8 cellular contexts compared by ENCODE assay signal in genomic region chr14:99602788-99603415, GRCh38. TPM values are rescaled to one million over a fixed set of nuclear protein-coding genes. Genes with fewer than 3 reads are reported as not detected.
DNase-seq lines count a peak whose midpoint lies in the region; ATAC-seq and TF ChIP-seq lines count a peak whose summit lies in the region.

No MANE protein-coding gene starts in this region.

- no peaks in the 10 kb centered on the region for H3K9me3 ChIP-seq in BLaER1 treated with 17β-estradiol and CSF1 and Interleukin-3, amounts not matched to agents 10 nM and 100 nM (replicated peaks in 1 of 11)
- H3K9me3 ChIP-seq in Loucy (ENCODE audit: insufficient read depth, low read depth, low read length): no peaks in the 10 kb centered on the region

- H3K4me3 ChIP-seq in BLaER1 treated with 17β-estradiol and CSF1 and Interleukin-3, amounts not matched to agents 10 nM and 100 nM: peak overlapping the region; percentile 67 to 94 (median 86); a peak in 19 of 20 replicates
- peak overlapping the region; percentile 72 for H3K4me3 ChIP-seq in Loucy (ENCODE audit: low read length, poor library complexity, severe bottlenecking)

- H3K9me3 Mint-ChIP-seq in effector memory CD8-positive, alpha-beta T cell: no peaks in the 10 kb centered on the region
- no peaks in the 10 kb centered on the region for H3K9me3 Mint-ChIP-seq in neural crest cell

- H3K4me1 Mint-ChIP-seq in effector memory CD8-positive, alpha-beta T cell (ENCODE audit: low read depth in 2 of 2): peaks cover 20 to 32% of the 10 kb centered on the region in 2 donors
- H3K4me1 Mint-ChIP-seq in neural crest cell: peaks cover 51% of the 10 kb centered on the region

- peak overlapping the region; percentile 52 to 61 for H3K4me3 Mint-ChIP-seq in effector memory CD8-positive, alpha-beta T cell
- H3K4me3 Mint-ChIP-seq in neural crest cell: peak overlapping the region; percentile 83

- H3K27me3 ChIP-seq in BLaER1 treated with 17β-estradiol and CSF1 and Interleukin-3, amounts not matched to agents 10 nM and 100 nM: peaks cover 0 to 4% (median 0%) of the 10 kb centered on the region in 11 experiments; a peak in 1 of 22 replicates
- H3K27me3 ChIP-seq in Loucy (ENCODE audit: insufficient read depth, low read length, poor library complexity, severe bottlenecking): no peaks in the 10 kb centered on the region

- TF ChIP-seq CTCF in Loucy (conservative IDR thresholded peaks at IDR 0.05; ENCODE audit: low read length): no peak
- no peak for TF ChIP-seq CTCF in neural crest cell (conservative IDR thresholded peaks at IDR 0.05)

- no peak overlapping the region for H3K27ac Mint-ChIP-seq in effector memory CD8-positive, alpha-beta T cell
- H3K27ac Mint-ChIP-seq in neural crest cell (ENCODE audit: unreplicated experiment): no peak overlapping the region

- peaks cover 63% of the 10 kb centered on the region for H3K79me2 ChIP-seq in Loucy (ENCODE audit: insufficient read depth, low read length)

- H3K4me2 ChIP-seq in BLaER1 treated with 17β-estradiol and CSF1 and Interleukin-3, amounts not matched to agents 10 nM and 100 nM: peak overlapping the region; percentile 82 to 100 (median 94)
- peak overlapping the region; percentile 87 for H3K4me2 ChIP-seq in Loucy (ENCODE audit: low read depth, low read length, poor library complexity, severe bottlenecking)

- H3K36me3 ChIP-seq in BLaER1 treated with 17β-estradiol and CSF1 and Interleukin-3, amounts not matched to agents 10 nM and 100 nM: no peaks in the 10 kb centered on the region; a peak in 1 of 22 replicates
- H3K36me3 ChIP-seq in Loucy (ENCODE audit: insufficient read depth, low read length): no peaks in the 10 kb centered on the region

- H3K9ac ChIP-seq in BLaER1 treated with 17β-estradiol and CSF1 and Interleukin-3, amounts not matched to agents 10 nM and 100 nM: peak overlapping the region in 10 of 11 experiments; percentile 11 to 83 (median 74); a peak in 17 of 22 replicates
- H3K9ac ChIP-seq in Loucy (ENCODE audit: low read depth, low read length, poor library complexity, severe bottlenecking): peak overlapping the region; percentile 61

- H3K4me1 ChIP-seq in BLaER1 treated with 17β-estradiol and CSF1 and Interleukin-3, amounts not matched to agents 10 nM and 100 nM: peaks cover 33 to 73% (median 72%) of the 10 kb centered on the region in 10 experiments
- peaks cover 53% of the 10 kb centered on the region for H3K4me1 ChIP-seq in Loucy (ENCODE audit: insufficient read depth, low read length, poor library complexity, severe bottlenecking)

- H3F3A ChIP-seq in Loucy (ENCODE audit: low read depth): no peaks in the 10 kb centered on the region

- H3K36me3 Mint-ChIP-seq in effector memory CD8-positive, alpha-beta T cell (ENCODE audit: insufficient read depth): no peaks in the 10 kb centered on the region
- H3K36me3 Mint-ChIP-seq in neural crest cell (ENCODE audit: low read depth): no peaks in the 10 kb centered on the region

- H3K27me3 Mint-ChIP-seq in effector memory CD8-positive, alpha-beta T cell: no peaks in the 10 kb centered on the region
- peaks cover 47% of the 10 kb centered on the region for H3K27me3 Mint-ChIP-seq in neural crest cell (ENCODE audit: low read depth)

- no peak overlapping the region for H2AFZ ChIP-seq in Loucy (ENCODE audit: low read length)

- no peak for DNase-seq in effector memory CD8-positive, alpha-beta T cell
- no peak for DNase-seq in neural crest cell (ENCODE audit: low read depth, low spot score)
- no peak for DNase-seq in amygdala (lab: John Stamatoyannopoulos, UW)
- no peak for DNase-seq in kidney tubule cell (ENCODE audit: low spot score)
- no peak for DNase-seq in NCI-H2196 treated with DMSO at 0.1 percent for 48 hours (lab: John Stamatoyannopoulos, UW; ENCODE audit: unreplicated experiment)
- no peak for DNase-seq in NCI-H2227 treated with DMSO at 0.1 percent for 48 hours (lab: John Stamatoyannopoulos, UW)

- peak overlapping the region in 2 of 11 experiments; percentile 46 to 63; a peak in 2 of 22 replicates for H3K27ac ChIP-seq in BLaER1 treated with 17β-estradiol and CSF1 and Interleukin-3, amounts not matched to agents 10 nM and 100 nM

- no peak for ATAC-seq in effector memory CD8-positive, alpha-beta T cell (replicated peaks)

- H4K20me1 ChIP-seq in BLaER1 treated with 17β-estradiol and CSF1 and Interleukin-3, amounts not matched to agents 10 nM and 100 nM: peaks cover 0 to 66% (median 17%) of the 10 kb centered on the region in 11 experiments; a peak in 14 of 22 replicates
- peaks cover 27% of the 10 kb centered on the region for H4K20me1 ChIP-seq in Loucy (ENCODE audit: insufficient read depth, low read length, poor library complexity, severe bottlenecking)

- no peaks in the 10 kb centered on the region for H3K9me2 ChIP-seq in Loucy (replicated peaks; ENCODE audit: low read depth, low read length)

RNA-seq across cellular contexts. Expression of gene CCDC85C, which starts 1.1 kb away (rescaled TPM):
- total RNA-seq in neural crest cell: 31.4 and 32.3 TPM in 2 replicates

RNA-seq across cellular contexts. Expression of gene HHIPL1, which starts 42.0 kb away (rescaled TPM):
- total RNA-seq in neural crest cell: 2.3 and 2.5 TPM in 2 replicates
